8 cellular contexts compared by ENCODE assay signal in the genomic region with DNA sequence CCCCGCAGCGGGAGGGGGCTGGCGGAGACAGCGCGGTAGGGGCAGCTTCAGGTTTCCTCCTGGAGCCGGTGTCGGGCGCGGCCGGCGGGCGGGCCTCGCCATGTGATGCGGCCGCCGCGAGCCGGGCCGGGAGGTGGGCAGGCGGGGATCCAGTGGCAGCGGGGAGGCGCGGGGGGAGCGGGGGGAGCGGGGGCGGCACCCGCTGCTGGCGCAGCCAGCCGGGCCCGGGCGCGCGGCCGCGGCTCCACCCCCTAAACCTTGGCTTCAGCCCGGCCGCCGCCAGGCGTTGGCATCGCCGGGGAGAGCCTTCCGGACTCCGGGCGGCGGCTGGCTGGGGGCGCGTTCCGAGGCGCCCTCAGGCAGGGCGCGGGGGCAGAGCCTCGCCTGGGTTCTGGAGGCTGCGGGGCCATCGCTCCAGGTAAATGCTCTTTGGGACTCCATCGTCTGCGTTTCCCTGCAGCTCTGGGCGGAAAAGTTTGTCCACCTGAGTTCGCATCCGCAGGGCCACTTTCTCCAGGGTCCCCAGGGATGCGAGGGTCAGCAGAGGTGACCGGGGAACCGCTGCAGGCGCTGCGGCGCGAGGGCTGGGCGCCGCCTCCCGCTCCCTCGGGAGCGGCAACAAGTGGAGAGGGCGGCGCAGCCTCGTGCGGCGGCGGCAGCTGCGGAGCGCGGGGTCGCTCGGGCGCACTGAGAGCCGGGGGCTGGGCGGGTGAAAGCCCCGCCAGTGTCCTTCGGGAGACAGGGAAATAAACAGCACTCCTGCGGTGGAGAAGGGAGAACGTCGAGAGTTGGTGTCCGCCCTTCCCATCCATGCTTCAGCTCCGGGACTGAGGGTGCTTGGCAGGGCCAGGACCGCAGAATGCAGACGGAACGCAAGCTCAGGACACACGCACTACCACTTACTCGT. TPM values are rescaled to one million over a fixed set of nuclear protein-coding genes. Genes with fewer than 3 reads are reported as not detected.
DNase-seq lines count a peak whose midpoint lies in the region; ATAC-seq, FAIRE-seq and TF ChIP-seq lines count a peak whose summit lies in the region.

A gene with protein sequence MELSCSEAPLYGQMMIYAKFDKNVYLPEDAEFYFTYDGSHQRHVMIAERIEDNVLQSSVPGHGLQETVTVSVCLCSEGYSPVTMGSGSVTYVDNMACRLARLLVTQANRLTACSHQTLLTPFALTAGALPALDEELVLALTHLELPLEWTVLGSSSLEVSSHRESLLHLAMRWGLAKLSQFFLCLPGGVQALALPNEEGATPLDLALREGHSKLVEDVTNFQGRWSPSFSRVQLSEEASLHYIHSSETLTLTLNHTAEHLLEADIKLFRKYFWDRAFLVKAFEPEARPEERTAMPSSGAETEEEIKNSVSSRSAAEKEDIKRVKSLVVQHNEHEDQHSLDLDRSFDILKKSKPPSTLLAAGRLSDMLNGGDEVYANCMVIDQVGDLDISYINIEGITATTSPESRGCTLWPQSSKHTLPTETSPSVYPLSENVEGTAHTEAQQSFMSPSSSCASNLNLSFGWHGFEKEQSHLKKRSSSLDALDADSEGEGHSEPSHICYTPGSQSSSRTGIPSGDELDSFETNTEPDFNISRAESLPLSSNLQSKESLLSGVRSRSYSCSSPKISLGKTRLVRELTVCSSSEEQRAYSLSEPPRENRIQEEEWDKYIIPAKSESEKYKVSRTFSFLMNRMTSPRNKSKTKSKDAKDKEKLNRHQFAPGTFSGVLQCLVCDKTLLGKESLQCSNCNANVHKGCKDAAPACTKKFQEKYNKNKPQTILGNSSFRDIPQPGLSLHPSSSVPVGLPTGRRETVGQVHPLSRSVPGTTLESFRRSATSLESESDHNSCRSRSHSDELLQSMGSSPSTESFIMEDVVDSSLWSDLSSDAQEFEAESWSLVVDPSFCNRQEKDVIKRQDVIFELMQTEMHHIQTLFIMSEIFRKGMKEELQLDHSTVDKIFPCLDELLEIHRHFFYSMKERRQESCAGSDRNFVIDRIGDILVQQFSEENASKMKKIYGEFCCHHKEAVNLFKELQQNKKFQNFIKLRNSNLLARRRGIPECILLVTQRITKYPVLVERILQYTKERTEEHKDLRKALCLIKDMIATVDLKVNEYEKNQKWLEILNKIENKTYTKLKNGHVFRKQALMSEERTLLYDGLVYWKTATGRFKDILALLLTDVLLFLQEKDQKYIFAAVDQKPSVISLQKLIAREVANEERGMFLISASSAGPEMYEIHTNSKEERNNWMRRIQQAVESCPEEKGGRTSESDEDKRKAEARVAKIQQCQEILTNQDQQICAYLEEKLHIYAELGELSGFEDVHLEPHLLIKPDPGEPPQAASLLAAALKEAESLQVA (N-terminal part only) (plus strand): TSS at position 292 of the 907 bp plus-strand sequence. CDS start 58,656 bp downstream, outside the sequence.

- peaks cover 2% of the 10 kb centered on the region for H3K4me1 Mint-ChIP-seq in activated T-helper 2 cell treated with anti-CD3 and anti-CD28 coated beads, Interferon-gamma antibody, Interleukin-2, Interleukin-4, amounts not matched to agents 10 μg/mL and 5 μg/mL and 100 μg/mL, durations not matched to agents 14 hours and 24 hours and 36 hours (ENCODE audit: low read depth)
- peaks cover 3% of the 10 kb centered on the region for H3K4me1 Mint-ChIP-seq in neural progenitor cell

- no peaks in the 10 kb centered on the region for H3K79me2 ChIP-seq in neural progenitor cell (ENCODE audit: low read depth)

- H2AFZ ChIP-seq in neural progenitor cell (replicated peaks), result peak within 1 kb of the TSS; percentile 97

- ATAC-seq in HG02840 (IDR thresholded peaks at IDR 0.05; ENCODE audit: low FRiP score, unreplicated experiment), result no peak

- intact Hi-C loops in activated T-helper 2 cell treated with anti-CD3 and anti-CD28 coated beads, Interferon-gamma antibody, Interleukin-2, Interleukin-4, amounts not matched to agents 10 μg/mL and 5 μg/mL and 100 μg/mL, durations not matched to agents 14 hours and 24 hours and 36 hours (cut with micrococcal nuclease), result no loop called here
- intact Hi-C loops in uterus (cut with DNase I; ENCODE audit: low total_unique reads), result no loop called here

- DNase-seq in DMS114 treated with DMSO at 0.1 percent for 48 hours (lab: John Stamatoyannopoulos, UW; ENCODE audit: unreplicated experiment) (peak; percentile 8), H54 (ENCODE audit: insufficient read length, low spot score) (peak; percentile 72), NCI-H2196 (lab: John Stamatoyannopoulos, UW; ENCODE audit: unreplicated experiment) (peak; percentile 71), germinal center (ENCODE audit: low spot score) (peak; percentile 33), neural progenitor cell (ENCODE audit: low spot score) (peak; percentile 82), uterus (peak; percentile 28 to 54)
- no peak for DNase-seq in activated T-helper 2 cell treated with anti-CD3 and anti-CD28 coated beads, Interferon-gamma antibody, Interleukin-2, Interleukin-4, amounts not matched to agents 10 μg/mL and 5 μg/mL and 100 μg/mL, durations not matched to agents 14 hours and 24 hours and 36 hours (ENCODE audit: low spot score)

- peak within 1 kb of the TSS; percentile 47 for H3K4me3 Mint-ChIP-seq in activated T-helper 2 cell treated with anti-CD3 and anti-CD28 coated beads, Interferon-gamma antibody, Interleukin-2, Interleukin-4, amounts not matched to agents 10 μg/mL and 5 μg/mL and 100 μg/mL, durations not matched to agents 14 hours and 24 hours and 36 hours (ENCODE audit: low read depth)
- H3K4me3 Mint-ChIP-seq in neural progenitor cell, result peak within 1 kb of the TSS; percentile 86

- TF ChIP-seq POLR2A in H54 (IDR thresholded peaks at IDR 0.05; ENCODE audit: low read depth, low read length), result peak; percentile 45
- peak in 1 of 2 donors; percentile 48 for TF ChIP-seq POLR2A in uterus (IDR thresholded peaks at IDR 0.05)

- no peak for FAIRE-seq in H54 (lab: Jason Lieb, UNC)

- peaks cover 62% of the 10 kb centered on the region for H3K27me3 Mint-ChIP-seq in activated T-helper 2 cell treated with anti-CD3 and anti-CD28 coated beads, Interferon-gamma antibody, Interleukin-2, Interleukin-4, amounts not matched to agents 10 μg/mL and 5 μg/mL and 100 μg/mL, durations not matched to agents 14 hours and 24 hours and 36 hours (ENCODE audit: low read depth)
- peaks cover 29% of the 10 kb centered on the region for H3K27me3 Mint-ChIP-seq in neural progenitor cell (ENCODE audit: insufficient read depth, low read depth)

- H3K4me3 ChIP-seq in neural progenitor cell (peak within 1 kb of the TSS; percentile 79), uterus (peak within 1 kb of the TSS; percentile 27 to 55)

- H3K9me3 ChIP-seq in neural progenitor cell (ENCODE audit: low read depth) (no peaks in the 10 kb centered on the region), uterus (no peaks in the 10 kb centered on the region)

- H3K27ac ChIP-seq in neural progenitor cell, result no peak within 1 kb of the TSS
- H3K27ac ChIP-seq in uterus, result peak within 1 kb of the TSS; percentile 51 to 70

- H3K27me3 ChIP-seq in neural progenitor cell, result peaks cover 80% of the 10 kb centered on the region
- peaks cover 0 to 4% of the 10 kb centered on the region in 2 donors for H3K27me3 ChIP-seq in uterus

- peaks cover 17% of the 10 kb centered on the region for H3F3A ChIP-seq in neural progenitor cell (ENCODE audit: low read depth)

- no peak within 1 kb of the TSS for H3K9ac ChIP-seq in neural progenitor cell

- no peak for TF ChIP-seq CTCF in neural progenitor cell (IDR thresholded peaks at IDR 0.05)
- TF ChIP-seq CTCF in uterus (IDR thresholded peaks at IDR 0.05), result no peak

- H3K36me3 Mint-ChIP-seq in activated T-helper 2 cell treated with anti-CD3 and anti-CD28 coated beads, Interferon-gamma antibody, Interleukin-2, Interleukin-4, amounts not matched to agents 10 μg/mL and 5 μg/mL and 100 μg/mL, durations not matched to agents 14 hours and 24 hours and 36 hours (ENCODE audit: low read depth), result no peaks in the 10 kb centered on the region
- no peaks in the 10 kb centered on the region for H3K36me3 Mint-ChIP-seq in neural progenitor cell

- H3K36me3 ChIP-seq in neural progenitor cell, result no peaks in the 10 kb centered on the region
- no peaks in the 10 kb centered on the region for H3K36me3 ChIP-seq in uterus

- H3K27ac Mint-ChIP-seq in activated T-helper 2 cell treated with anti-CD3 and anti-CD28 coated beads, Interferon-gamma antibody, Interleukin-2, Interleukin-4, amounts not matched to agents 10 μg/mL and 5 μg/mL and 100 μg/mL, durations not matched to agents 14 hours and 24 hours and 36 hours, result no peak within 1 kb of the TSS
- no peak within 1 kb of the TSS for H3K27ac Mint-ChIP-seq in neural progenitor cell

- H4K20me1 ChIP-seq in neural progenitor cell (ENCODE audit: low read depth), result no peaks in the 10 kb centered on the region

- H3K9me3 Mint-ChIP-seq in activated T-helper 2 cell treated with anti-CD3 and anti-CD28 coated beads, Interferon-gamma antibody, Interleukin-2, Interleukin-4, amounts not matched to agents 10 μg/mL and 5 μg/mL and 100 μg/mL, durations not matched to agents 14 hours and 24 hours and 36 hours, result no peaks in the 10 kb centered on the region
- H3K9me3 Mint-ChIP-seq in neural progenitor cell, result no peaks in the 10 kb centered on the region

- H3K4me1 ChIP-seq in neural progenitor cell (peaks cover 9% of the 10 kb centered on the region), uterus (no peaks in the 10 kb centered on the region)

- H3K4me2 ChIP-seq in neural progenitor cell, result peak within 1 kb of the TSS; percentile 99

RNA-seq across cellular contexts. Expression of the gene that starts here (rescaled TPM):
- total RNA-seq in activated T-helper 2 cell treated with anti-CD3 and anti-CD28 coated beads, Interferon-gamma antibody, Interleukin-2, Interleukin-4, amounts not matched to agents 10 μg/mL and 5 μg/mL and 100 μg/mL, durations not matched to agents 14 hours and 24 hours and 36 hours, result 0.05 and 0.11 TPM in 2 replicates
- 0.11 and 0.28 TPM in 2 replicates for total RNA-seq in neural progenitor cell (ENCODE audit: low replicate concordance)
- 10 to 100 TPM; 11.9 to 23.2 (median 19.3) TPM for total RNA-seq in uterus

Comparison
In these comparisons a context has a peak if more than half of its experiments do, and no peak if none do; other contexts are left out.
1. RNA of the gene that starts here (total RNA-seq): 11.9 to 23.2 TPM in uterus; 0.05 to 0.11 TPM in activated T-helper 2 cell treated with anti-CD3 and anti-CD28 coated beads, Interferon-gamma antibody, Interleukin-2, Interleukin-4, amounts not matched to agents 10 μg/mL and 5 μg/mL and 100 μg/mL, durations not matched to agents 14 hours and 24 hours and 36 hours and 0.11 to 0.28 TPM in neural progenitor cell; every median in the first group is over 10 times any median in the second.
2. Peak in DNase-seq, H3K4me3 ChIP-seq and H3K4me2 ChIP-seq in neural progenitor cell; RNA of the gene not detected or under 1 TPM.